Comparison of ENCODE assay signal across 14 cellular contexts in genomic region chr7:7911339-7911738, GRCh38. TPM values are rescaled to one million over a fixed set of nuclear protein-coding genes. Genes with fewer than 3 reads are reported as not detected.
A peak's percentile ranks its signal among the peaks of the same experiment; 100 is the strongest.
DNase-seq lines count a peak whose midpoint lies in the region; ATAC-seq and TF ChIP-seq lines count a peak whose summit lies in the region.
"Had no signal": no experiment of that assay in that cellular context is flagged by ENCODE, and none has a peak within 500 bp of the region (broad histone marks: within the 10 kb centered on the region; RNA-seq: fewer than 3 reads in every experiment).

No MANE protein-coding gene starts in this region.

- no peak for ATAC-seq in GM19324 (IDR thresholded peaks at IDR 0.05; ENCODE audit: low FRiP score, unreplicated experiment)
- no peak for ATAC-seq in activated CD8-positive, alpha-beta T cell treated with anti-CD3 and anti-CD28 coated beads, Interleukin-2, amount 10 ng/mL, durations not matched to agents 7 days and 5 days
- no peak for ATAC-seq in HG03565 (IDR thresholded peaks at IDR 0.05; ENCODE audit: unreplicated experiment)
- ATAC-seq: CD8-positive, alpha-beta T cell had no signal

- H3K27me3 ChIP-seq in BJ (ENCODE audit: control insufficient read depth, insufficient read depth, low read length) (no peaks in the 10 kb centered on the region), HUES64 (ENCODE audit: insufficient read depth, low read length) (no peaks in the 10 kb centered on the region)
- H3K27me3 ChIP-seq: dorsolateral prefrontal cortex had no signal

- POLR2A ChIA-PET in BJ (lab: Charles Lee), result no interaction called here
- POLR2A ChIA-PET in activated CD8-positive, alpha-beta T cell treated with anti-CD3 and anti-CD28 coated beads, Interleukin-2, amount 10 ng/mL, durations not matched to agents 7 days and 5 days (lab: Charles Lee), result no interaction called here

- TF ChIP-seq CTCF in BJ (IDR thresholded peaks at IDR 0.05; ENCODE audit: insufficient read depth, low read depth, low read length), result no peak

- DNase-seq in BJ (ENCODE audit: low read depth) (peak; percentile 40), amniotic stem cell (lab: John Stamatoyannopoulos, UW) (peak; percentile 1), iris pigment epithelial cell (ENCODE audit: low read depth) (peak; percentile 96), DMS79 treated with DMSO at 0.1 percent for 48 hours (lab: John Stamatoyannopoulos, UW) (no peak)
- no peak for DNase-seq in activated CD8-positive, alpha-beta T cell treated with anti-CD3 and anti-CD28 coated beads, Interleukin-2, amount 10 ng/mL, durations not matched to agents 7 days and 5 days
- DNase-seq: activated T-cell treated with anti-CD3 and anti-CD28 coated beads, Interleukin-2, amount 50 U/mL, for 48 hours; CD8-positive, alpha-beta T cell; dorsolateral prefrontal cortex; kidney glomerular epithelial cell; NCI-H446; retina had no signal

- H3K36me3 ChIP-seq in BJ (ENCODE audit: control insufficient read depth, insufficient read depth, low read length) (no peaks in the 10 kb centered on the region), HUES64 (ENCODE audit: insufficient read depth, low read length) (no peaks in the 10 kb centered on the region)

- H3K27ac Mint-ChIP-seq in activated CD8-positive, alpha-beta T cell treated with anti-CD3 and anti-CD28 coated beads, Interleukin-2, amount 10 ng/mL, durations not matched to agents 7 days and 5 days, result no peak overlapping the region
- H3K27ac Mint-ChIP-seq: CD8-positive, alpha-beta T cell had no signal

- peak overlapping the region; percentile 48; the same call in 1 of the 2 replicates for H3K27ac ChIP-seq in HUES64 (ENCODE audit: low read depth, low read length)
- H3K27ac ChIP-seq: dorsolateral prefrontal cortex had no signal

- H3K9me3 Mint-ChIP-seq in activated CD8-positive, alpha-beta T cell treated with anti-CD3 and anti-CD28 coated beads, Interleukin-2, amount 10 ng/mL, durations not matched to agents 7 days and 5 days (ENCODE audit: insufficient read depth), result no peaks in the 10 kb centered on the region
- H3K9me3 Mint-ChIP-seq: CD8-positive, alpha-beta T cell had no signal

- H3K4me1 Mint-ChIP-seq in activated CD8-positive, alpha-beta T cell treated with anti-CD3 and anti-CD28 coated beads, Interleukin-2, amount 10 ng/mL, durations not matched to agents 7 days and 5 days (ENCODE audit: low read depth), result no peaks in the 10 kb centered on the region

- H3K27me3 Mint-ChIP-seq in activated CD8-positive, alpha-beta T cell treated with anti-CD3 and anti-CD28 coated beads, Interleukin-2, amount 10 ng/mL, durations not matched to agents 7 days and 5 days (ENCODE audit: low read depth), result no peaks in the 10 kb centered on the region

- H3K4me3 ChIP-seq in BJ (ENCODE audit: low read depth, low read length), result no peak overlapping the region
- H3K4me3 ChIP-seq in HUES64 (ENCODE audit: low read length), result no peak overlapping the region
- H3K4me3 ChIP-seq: dorsolateral prefrontal cortex had no signal

- no peak overlapping the region for H3K9ac ChIP-seq in HUES64 (ENCODE audit: low read depth, low read length)

- CTCF ChIA-PET in BJ (lab: Yijun Ruan, JAX), result interaction anchor here (0.8 to 1.0 kb wide), 2 partner anchors 17 to 125 kb away, joined by 3 to 4 read pairs; no protein-coding TSS in a partner anchor
- CTCF ChIA-PET in activated CD8-positive, alpha-beta T cell treated with anti-CD3 and anti-CD28 coated beads, Interleukin-2, amount 10 ng/mL, durations not matched to agents 7 days and 5 days (lab: Charles Lee), result interaction anchor here (1.6 kb wide), 1 partner anchor 8 kb away, joined by 6 read pairs; no protein-coding TSS in a partner anchor

- H3K4me3 Mint-ChIP-seq in activated CD8-positive, alpha-beta T cell treated with anti-CD3 and anti-CD28 coated beads, Interleukin-2, amount 10 ng/mL, durations not matched to agents 7 days and 5 days, result no peak overlapping the region
- H3K4me3 Mint-ChIP-seq: CD8-positive, alpha-beta T cell had no signal

- WGBS in HUES64, result 73% methylated on average over 2 of the region's 3 CpGs

- H3K9me3 ChIP-seq in HUES64 (ENCODE audit: insufficient read depth, low read depth, low read length), result no peaks in the 10 kb centered on the region

- no peaks in the 10 kb centered on the region for H3K36me3 Mint-ChIP-seq in activated CD8-positive, alpha-beta T cell treated with anti-CD3 and anti-CD28 coated beads, Interleukin-2, amount 10 ng/mL, durations not matched to agents 7 days and 5 days (ENCODE audit: low read depth)
- H3K36me3 Mint-ChIP-seq: CD8-positive, alpha-beta T cell had no signal

- peaks cover 23% of the 10 kb centered on the region for H3K4me1 ChIP-seq in HUES64 (ENCODE audit: insufficient read depth, low read length)

RNA-seq across cellular contexts. Expression of gene GLCCI1, which starts 57.3 kb away (rescaled TPM):
- polyA plus RNA-seq in BJ (2011; rRNA removed), result 9.1 and 11.2 TPM in 2 replicates
- 12.6 and 15.7 TPM in 2 replicates for polyA minus RNA-seq in BJ (2011; rRNA and poly(A)+ RNA removed)
- 11.6 TPM for polyA plus RNA-seq in HUES64 (2013, experiment 1 of 2)
- polyA plus RNA-seq in HUES64 (2013, experiment 2 of 2), result 20.0 TPM
- total RNA-seq in activated CD8-positive, alpha-beta T cell treated with anti-CD3 and anti-CD28 coated beads, Interleukin-2, amount 10 ng/mL, durations not matched to agents 7 days and 5 days, result 10 to 100 TPM; 17.5 to 17.7 TPM

Comparison
In these comparisons a context has a peak if more than half of its experiments do, and no peak if none do; other contexts are left out.
1. DNase-seq: peak in BJ (single experiment), amniotic stem cell (single experiment) and iris pigment epithelial cell (single experiment); none in activated CD8-positive, alpha-beta T cell treated with anti-CD3 and anti-CD28 coated beads, Interleukin-2, amount 10 ng/mL, durations not matched to agents 7 days and 5 days (single experiment) and DMS79 treated with DMSO at 0.1 percent for 48 hours (single experiment).